Comparison of ENCODE assay signal across 21 cellular contexts in the genomic region with DNA sequence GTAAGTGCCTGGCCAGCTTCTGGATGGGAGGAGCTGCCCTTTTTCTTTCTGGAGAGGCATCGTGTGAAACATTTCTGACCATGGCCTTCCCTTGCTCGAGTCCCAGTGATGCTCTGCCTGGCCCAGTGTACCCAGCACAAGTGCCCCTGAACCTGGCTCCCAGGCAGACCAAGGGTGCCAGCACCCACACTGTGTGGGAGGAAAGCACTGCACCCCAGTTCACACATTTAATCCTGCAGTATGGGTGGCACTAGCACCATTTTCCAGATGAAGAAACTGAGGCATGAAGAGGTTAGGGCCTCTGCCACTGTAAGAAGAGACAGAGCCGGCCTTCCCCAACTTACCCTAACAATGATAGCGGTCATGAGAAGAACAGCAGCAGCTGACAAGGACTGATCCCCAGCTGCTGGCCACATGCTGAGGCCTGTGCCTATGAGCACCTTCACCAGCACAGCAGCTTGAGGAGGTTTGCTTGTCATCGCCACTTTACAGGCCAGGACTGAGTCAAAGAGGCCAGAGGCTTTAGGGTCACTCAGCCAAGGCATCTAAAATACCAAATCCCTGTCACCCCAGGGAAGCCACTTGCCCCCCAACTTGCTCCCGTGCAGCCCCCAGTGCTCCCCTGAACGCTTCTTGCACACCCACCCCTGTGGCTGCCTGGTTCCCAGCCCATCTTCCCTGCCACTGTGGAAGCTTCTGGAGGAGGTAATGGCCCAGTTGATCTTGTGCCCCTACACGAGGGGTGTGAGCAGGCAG. TPM values are rescaled to one million over a fixed set of nuclear protein-coding genes. Genes with fewer than 3 reads are reported as not detected.
DNase-seq lines count a peak whose midpoint lies in the region; ATAC-seq and TF ChIP-seq lines count a peak whose summit lies in the region.
"Had no signal": no experiment of that assay in that cellular context is flagged by ENCODE, and none has a peak within 500 bp of the region (broad histone marks: within the 10 kb centered on the region; RNA-seq: fewer than 3 reads in every experiment).

No MANE protein-coding gene starts in this region.

- H3K27ac Mint-ChIP-seq in neural crest cell (ENCODE audit: unreplicated experiment) = peak overlapping the region; percentile 27
- H3K27ac Mint-ChIP-seq: CD4-positive, CD25-positive, alpha-beta regulatory T cell had no signal

- H3K4me1 ChIP-seq in BLaER1 treated with 17β-estradiol and CSF1 and Interleukin-3, amounts not matched to agents 10 nM and 100 nM = peaks cover 14 to 70% (median 66%) of the 10 kb centered on the region in 10 experiments; a peak in 19 of 20 replicates
- no peaks in the 10 kb centered on the region for H3K4me1 ChIP-seq in esophagus muscularis mucosa
- H3K4me1 ChIP-seq: HAP-1 had no signal

- no peaks in the 10 kb centered on the region for H3K27me3 ChIP-seq in BLaER1 treated with 17β-estradiol and CSF1 and Interleukin-3, amounts not matched to agents 10 nM and 100 nM
- peaks cover 0 to 51% (median 0%) of the 10 kb centered on the region in 4 donors for H3K27me3 ChIP-seq in esophagus muscularis mucosa
- H3K27me3 ChIP-seq: MG63 had no signal

- H3K4me2 ChIP-seq in BLaER1 treated with 17β-estradiol and CSF1 and Interleukin-3, amounts not matched to agents 10 nM and 100 nM = peak overlapping the region in 7 of 11 experiments; percentile 22 to 94 (median 60); a peak in 8 of 22 replicates

- peaks cover 0 to 55% (median 0%) of the 10 kb centered on the region in 11 experiments; a peak in 7 of 22 replicates for H4K20me1 ChIP-seq in BLaER1 treated with 17β-estradiol and CSF1 and Interleukin-3, amounts not matched to agents 10 nM and 100 nM

- no peak for TF ChIP-seq POLR2A in esophagus muscularis mucosa (IDR thresholded peaks at IDR 0.05; ENCODE audit: low read depth)

- peaks cover under 1% of the 10 kb centered on the region for H3K9me3 Mint-ChIP-seq in neural crest cell

- TF ChIP-seq EP300 in esophagus muscularis mucosa (IDR thresholded peaks at IDR 0.05) = no peak

- peaks cover 4 to 16% (median 11%) of the 10 kb centered on the region in 11 experiments; a peak in 19 of 22 replicates for H3K9me3 ChIP-seq in BLaER1 treated with 17β-estradiol and CSF1 and Interleukin-3, amounts not matched to agents 10 nM and 100 nM (replicated peaks in 1 of 11)
- H3K9me3 ChIP-seq in esophagus muscularis mucosa = no peaks in the 10 kb centered on the region
- H3K9me3 ChIP-seq: HAP-1, MG63 had no signal

- no peak overlapping the region for H3K4me3 Mint-ChIP-seq in neural crest cell
- H3K4me3 Mint-ChIP-seq: CD4-positive, CD25-positive, alpha-beta regulatory T cell had no signal

- TF ChIP-seq CTCF in GM13976 (IDR thresholded peaks at IDR 0.05; ENCODE audit: borderline replicate concordance, control extremely low read depth, extremely low read depth, insufficient read depth, missing control alignments) (no peak), esophagus muscularis mucosa (IDR thresholded peaks at IDR 0.05) (no peak), neural crest cell (conservative IDR thresholded peaks at IDR 0.05) (no peak)

- peaks cover 0 to 33% (median 15%) of the 10 kb centered on the region in 11 experiments; a peak in 13 of 22 replicates for H3K36me3 ChIP-seq in BLaER1 treated with 17β-estradiol and CSF1 and Interleukin-3, amounts not matched to agents 10 nM and 100 nM
- no peaks in the 10 kb centered on the region for H3K36me3 ChIP-seq in esophagus muscularis mucosa
- H3K36me3 ChIP-seq: HAP-1, MG63 had no signal

- DNase-seq in GM13976 (ENCODE audit: low spot score) (peak; percentile 12), esophagus muscularis mucosa (ENCODE audit: extremely low spot score) (peak; percentile 72), neural crest cell (ENCODE audit: low read depth, low spot score) (no peak), anterior cingulate cortex (lab: John Stamatoyannopoulos, UW) (no peak), NCI-H82 (lab: John Stamatoyannopoulos, UW) (no peak)
- DNase-seq in central memory CD4-positive, alpha-beta T cell = no peak
- DNase-seq: CD4-positive, CD25-positive, alpha-beta regulatory T cell; COR-L47; Kasumi-1; MG63; NCI-H1048; NCI-H1436 treated with DMSO at 0.1 percent for 48 hours; NCI-H2081 treated with DMSO at 0.1 percent for 48 hours; NCI-H446 treated with DMSO at 0.1 percent for 48 hours; NCI-H748 treated with DMSO at 0.1 percent for 48 hours; SHP77 treated with DMSO at 0.1 percent for 48 hours had no signal

- no peaks in the 10 kb centered on the region for H3K4me1 Mint-ChIP-seq in neural crest cell
- H3K4me1 Mint-ChIP-seq: CD4-positive, CD25-positive, alpha-beta regulatory T cell had no signal

- H3K27ac ChIP-seq in BLaER1 treated with 17β-estradiol and CSF1 and Interleukin-3, amounts not matched to agents 10 nM and 100 nM = no peak overlapping the region
- H3K27ac ChIP-seq in esophagus muscularis mucosa (replicated peaks in 1 of 4) = no peak overlapping the region

- H3K36me3 Mint-ChIP-seq in neural crest cell (ENCODE audit: low read depth) = no peaks in the 10 kb centered on the region
- H3K36me3 Mint-ChIP-seq: CD4-positive, CD25-positive, alpha-beta regulatory T cell had no signal

- no peak overlapping the region for H3K4me3 ChIP-seq in BLaER1 treated with 17β-estradiol and CSF1 and Interleukin-3, amounts not matched to agents 10 nM and 100 nM
- H3K4me3 ChIP-seq in esophagus muscularis mucosa = no peak overlapping the region
- H3K4me3 ChIP-seq: HAP-1, MG63 had no signal

- intact Hi-C loops in esophagus muscularis mucosa (cut with DNase I) = no loop called here

- 82% methylated on average over 8 of the region's 8 CpGs for WGBS in esophagus muscularis mucosa

- no peak for ATAC-seq in HG02840 (IDR thresholded peaks at IDR 0.05; ENCODE audit: low FRiP score, unreplicated experiment)
- ATAC-seq: SK-N-SH treated with all-trans-retinoic acid at 6 μM for 48 hours had no signal

- in situ Hi-C loops in GM13976 (cut with MboI; ENCODE audit: low sequenced_read_pairs, unreplicated experiment) = no loop called here

- no peak overlapping the region for H3K9ac ChIP-seq in BLaER1 treated with 17β-estradiol and CSF1 and Interleukin-3, amounts not matched to agents 10 nM and 100 nM

- H3K27me3 Mint-ChIP-seq in neural crest cell (ENCODE audit: low read depth) = no peaks in the 10 kb centered on the region
- H3K27me3 Mint-ChIP-seq: CD4-positive, CD25-positive, alpha-beta regulatory T cell had no signal

RNA-seq across cellular contexts. Expression of a gene that starts 15.0 kb away (rescaled TPM):
- total RNA-seq in esophagus muscularis mucosa = not detected
- total RNA-seq in neural crest cell = not detected in 2 replicates
- total RNA-seq: CD4-positive, CD25-positive, alpha-beta regulatory T cell; RPMI7951 had no signal

Comparison
In these comparisons a context has a peak if more than half of its experiments do, and no peak if none do; other contexts are left out.
1. DNase-seq: peak in GM13976 (single experiment) and esophagus muscularis mucosa (single experiment); none in neural crest cell (single experiment), anterior cingulate cortex (0 of 58), central memory CD4-positive, alpha-beta T cell (single experiment) and NCI-H82 (single experiment).